In genomic region chr1:226349081-226349480, GRCh38 we compare ENCODE assay signal across 18 cellular contexts. TPM values are rescaled to one million over a fixed set of nuclear protein-coding genes. Genes with fewer than 3 reads are reported as not detected.
DNase-seq lines count a peak whose midpoint lies in the region; ATAC-seq, FAIRE-seq and TF ChIP-seq lines count a peak whose summit lies in the region.
"Had no signal": no experiment of that assay in that cellular context is flagged by ENCODE, and none has a peak within 500 bp of the region (broad histone marks: within the 10 kb centered on the region; RNA-seq: fewer than 3 reads in every experiment).

No MANE protein-coding gene starts in this region.

- H3K4me2 ChIP-seq in HepG2 (ENCODE audit: low read depth, low read length) (peak overlapping the region; percentile 53; the same call in 1 of the 2 replicates), OCI-LY1 (ENCODE audit: low read length) (peak overlapping the region; percentile 46)

- POLR2A ChIA-PET in HepG2 (lab: Yijun Ruan, JAX): no interaction called here
- POLR2A ChIA-PET in HEK293T (lab: Yijun Ruan, JAX): interaction anchor here (2.8 kb wide), 1 partner anchor 40 kb away, joined by 9 read pairs; the partner anchor contains the start of gene LIN9

- no peaks in the 10 kb centered on the region for H3K9me3 Mint-ChIP-seq in naive B cell

- H4K20me1 ChIP-seq in HepG2 (ENCODE audit: insufficient read depth, low read length) (no peaks in the 10 kb centered on the region), OCI-LY1 (ENCODE audit: insufficient read depth, low read length) (no peaks in the 10 kb centered on the region)

- H3K79me2 ChIP-seq in HepG2 (ENCODE audit: insufficient read depth, low read length) (no peaks in the 10 kb centered on the region), OCI-LY1 (ENCODE audit: insufficient read depth, low read length) (no peaks in the 10 kb centered on the region)

- H3K9me2 ChIP-seq in OCI-LY1 (ENCODE audit: low read depth, low read length): no peaks in the 10 kb centered on the region

- no peak for DNase-seq in HepG2 (ENCODE audit: low spot score)
- no peak for DNase-seq in right lobe of liver
- no peak for DNase-seq in naive B cell
- DNase-seq in sciatic nerve (ENCODE audit: low spot score): no peak
- no peak for DNase-seq in HEK293T (ENCODE audit: extremely low spot score)
- DNase-seq in mucosa of gallbladder (ENCODE audit: low spot score): no peak
- DNase-seq in activated CD4-positive, alpha-beta T cell treated with anti-CD3 and anti-CD28 coated beads, Interleukin-2, amount 50 U/mL, for 48 hours: no peak
- DNase-seq: DMS 273 treated with DMSO at 0.1 percent for 48 hours, NCI-H1105, NCI-H187 treated with DMSO at 0.1 percent for 48 hours, NCI-H446 treated with DMSO at 0.1 percent for 48 hours, NCI-H774 had no signal

- no peak for TF ChIP-seq RAD21 in HepG2 (CRISPR knock-in tag; IDR thresholded peaks at IDR 0.05)

- BruUV-seq in HepG2 (replicated peaks; lab: Mats Ljungman, UMichigan): no TSS peak

- TF ChIP-seq POLR2A in HepG2 (IDR thresholded peaks at IDR 0.05; ENCODE audit: insufficient read depth in 1 of 2, low read depth in 2 of 2, low read length in 2 of 2) (no peak), right lobe of liver (IDR thresholded peaks at IDR 0.05) (no peak)

- intact Hi-C loops in HepG2 (cut with micrococcal nuclease; ENCODE audit: unreplicated experiment): no loop called here
- intact Hi-C loops in right lobe of liver (cut with DNase I): no loop called here
- intact Hi-C loops in sciatic nerve (cut with DNase I): no loop called here

- ATAC-seq in HepG2: no peak; the same call in 1 of the 3 replicates
- ATAC-seq in right lobe of liver: no peak
- no peak for ATAC-seq in naive B cell (ENCODE audit: low read depth in 2 of 2)
- no peak for ATAC-seq in sciatic nerve

- peak overlapping the region in 3 of 8 donors; percentile 5 to 85 (median 62) for H3K4me3 Mint-ChIP-seq in naive B cell

- H3K27me3 ChIP-seq in HepG2 (ENCODE audit: control insufficient read depth in 1 of 2, insufficient read depth in 2 of 2, low read length in 2 of 2): no peaks in the 10 kb centered on the region; a peak in 1 of 5 replicates
- no peaks in the 10 kb centered on the region for H3K27me3 ChIP-seq in right lobe of liver
- no peaks in the 10 kb centered on the region for H3K27me3 ChIP-seq in OCI-LY1 (ENCODE audit: insufficient read depth, low read length)

- CTCF ChIA-PET in HepG2 (lab: Yijun Ruan, JAX; ENCODE audit: low intra/inter-chr PET ratio, low total read pairs) (no interaction called here), HEK293T (lab: Yijun Ruan, JAX) (no interaction called here)

- no peak for FAIRE-seq in HepG2 (lab: Jason Lieb, UNC)
- FAIRE-seq: H54, HTR-8/SVneo, K562 had no signal

- H3K9ac ChIP-seq in HepG2 (ENCODE audit: insufficient read depth, low read depth, low read length) (0 out of 2 replicates have a peak overlapping the region, but pooled peaks have one; percentile 11), OCI-LY1 (ENCODE audit: low read length) (peak overlapping the region; percentile 56; the same call in 1 of the 2 replicates)

- H3K4me1 Mint-ChIP-seq in naive B cell: peaks cover 17 to 40% (median 26%) of the 10 kb centered on the region in 3 donors

- H3K4me1 ChIP-seq in HepG2 (ENCODE audit: insufficient read depth, low read length): peaks cover 19% of the 10 kb centered on the region
- no peaks in the 10 kb centered on the region for H3K4me1 ChIP-seq in right lobe of liver
- H3K4me1 ChIP-seq in OCI-LY1 (ENCODE audit: insufficient read depth, low read length, severe bottlenecking): peaks cover 60% of the 10 kb centered on the region

- no peak for TF ChIP-seq EP300 in HepG2 (IDR thresholded peaks at IDR 0.05; ENCODE audit: low read depth in 2 of 2, low read length in 2 of 2)
- TF ChIP-seq EP300 in HepG2 (CRISPR knock-in tag; IDR thresholded peaks at IDR 0.05; ENCODE audit: borderline replicate concordance): no peak

- no peaks in the 10 kb centered on the region for H3F3A ChIP-seq in OCI-LY1 (ENCODE audit: insufficient read depth, low read length)

- H3K36me3 Mint-ChIP-seq in naive B cell: no peaks in the 10 kb centered on the region

- H2AFZ ChIP-seq in HepG2 (ENCODE audit: low read length) (no peak overlapping the region), OCI-LY1 (ENCODE audit: low read length) (no peak overlapping the region)

- no peak overlapping the region for H3K27ac ChIP-seq in HepG2 (ENCODE audit: extremely low read length, insufficient read depth, low read length)
- H3K27ac ChIP-seq in right lobe of liver: no peak overlapping the region
- H3K27ac ChIP-seq in OCI-LY1 (ENCODE audit: low read depth, low read length, poor library complexity, severe bottlenecking): peak overlapping the region; percentile 91
- H3K27ac ChIP-seq: C4-2B, HL-60 had no signal

- peak overlapping the region in 4 of 6 donors; percentile 63 to 86 (median 64) for H3K27ac Mint-ChIP-seq in naive B cell

- whole genome bisulfite sequencing in HepG2 (ENCODE audit: low lambda C conversion rate): 71% methylated on average over 1 of the region's 11 CpGs
- no CpG with 5 or more reads among the region's 11 CpGs for WGBS in right lobe of liver (ENCODE audit: insufficient coverage, low coverage, low lambda C conversion rate, missing lambda C conversion rate)

- TF ChIP-seq CTCF in HepG2 (CRISPR knock-in tag; IDR thresholded peaks at IDR 0.05) (no peak), right lobe of liver (IDR thresholded peaks at IDR 0.05) (no peak), OCI-LY1 (IDR thresholded peaks at IDR 0.05; ENCODE audit: low read length) (no peak)

- no peaks in the 10 kb centered on the region for H3K36me3 ChIP-seq in HepG2 (replicated peaks in 1 of 2; ENCODE audit: control insufficient read depth in 1 of 2, insufficient read depth in 2 of 2, low read length in 2 of 2)
- H3K36me3 ChIP-seq in right lobe of liver: no peaks in the 10 kb centered on the region
- H3K36me3 ChIP-seq in OCI-LY1 (ENCODE audit: insufficient read depth, low read length): no peaks in the 10 kb centered on the region

- no peaks in the 10 kb centered on the region for H3K27me3 Mint-ChIP-seq in naive B cell

- in situ Hi-C loops in HepG2 (cut with HindIII; ENCODE audit: extremely low pct_ligation_motif_present, low pct_unique_long_range_greater_than_20kb): no loop called here

- H3K9me3 ChIP-seq in HepG2 (ENCODE audit: low read length) (no peaks in the 10 kb centered on the region), right lobe of liver (no peaks in the 10 kb centered on the region), OCI-LY1 (ENCODE audit: low read length) (no peaks in the 10 kb centered on the region)

- H3K4me3 ChIP-seq in HepG2 (replicated peaks in 1 of 3; ENCODE audit: insufficient read depth in 1 of 3, low read depth in 2 of 3, low read length in 3 of 3): 0 out of 6 replicates have a peak overlapping the region, but pooled peaks of 1 of the 3 experiments have one; percentile 4
- no peak overlapping the region for H3K4me3 ChIP-seq in right lobe of liver
- H3K4me3 ChIP-seq in OCI-LY1 (ENCODE audit: low read depth, low read length, poor library complexity, severe bottlenecking): no peak overlapping the region
- H3K4me3 ChIP-seq: K562 had no signal

RNA-seq across cellular contexts. Expression of gene LIN9, which starts 40.1 kb away (rescaled TPM):
- total RNA-seq in HepG2 (2016; rRNA removed; fragmentation: Illumina TruSeq; extraction: Trizol): 10.0 and 15.8 TPM in 2 replicates
- 4.3 and 5.1 TPM in 2 replicates for total RNA-seq in HepG2 (2016; cell fraction: cytosol; rRNA removed; fragmentation: Illumina TruSeq; extraction: Trizol; ENCODE audit: low read depth)
- 9.7 and 14.6 TPM in 2 replicates for total RNA-seq in HepG2 (2016; cell fraction: insoluble cytoplasmic fraction; rRNA removed; fragmentation: Illumina TruSeq; extraction: Trizol)
- 4.7 and 5.9 TPM in 2 replicates for total RNA-seq in HepG2 (2016; cell fraction: membrane; rRNA removed; fragmentation: Illumina TruSeq; extraction: Trizol)
- 8.9 and 10.4 TPM in 2 replicates for total RNA-seq in HepG2 (2016; cell fraction: nucleus; rRNA removed; fragmentation: Illumina TruSeq; extraction: Trizol)
- polyA plus RNA-seq in HepG2 (2011; rRNA removed): 1.7 and 3.0 TPM in 2 replicates
- polyA plus RNA-seq in HepG2 (2011; cell fraction: cytosol; rRNA removed): 1.2 and 1.3 TPM in 2 replicates
- 1.2 and 1.3 TPM in 2 replicates for polyA plus RNA-seq in HepG2 (2011; cell fraction: nucleus; rRNA removed)
- polyA plus RNA-seq in HepG2 (2012): 1.7 and 2.8 TPM in 2 replicates
- polyA plus RNA-seq in HepG2 (2016; cell fraction: cytosol; fragmentation: Illumina TruSeq; extraction: Trizol; ENCODE audit: low read depth): 0.54 and 0.72 TPM in 2 replicates
- 10.2 and 11.3 TPM in 2 replicates for polyA plus RNA-seq in HepG2 (2016; cell fraction: insoluble cytoplasmic fraction; fragmentation: Illumina TruSeq; extraction: Trizol; ENCODE audit: low read depth)
- polyA plus RNA-seq in HepG2 (2016; cell fraction: membrane; fragmentation: Illumina TruSeq; extraction: Trizol; ENCODE audit: low read depth): 1.6 and 1.8 TPM in 2 replicates
- polyA plus RNA-seq in HepG2 (2016; cell fraction: nucleus; fragmentation: Illumina TruSeq; extraction: Trizol; ENCODE audit: insufficient read depth, low read depth): 9.5 and 10.3 TPM in 2 replicates
- 1.2 and 4.5 TPM in 2 replicates for polyA minus RNA-seq in HepG2 (2011; rRNA and poly(A)+ RNA removed; ENCODE audit: low replicate concordance)
- 2.0 and 2.1 TPM in 2 replicates for polyA minus RNA-seq in HepG2 (2011; cell fraction: cytosol; rRNA and poly(A)+ RNA removed)
- polyA minus RNA-seq in HepG2 (2011; cell fraction: nucleus; rRNA and poly(A)+ RNA removed): 5.2 and 7.6 TPM in 2 replicates
- 1 to 10 TPM in 2 of 6 experiments, under 1 TPM in 4; 0.46 to 1.5 (median 0.91) TPM for total RNA-seq in right lobe of liver
- 1 to 10 TPM; 2.7 to 7.0 (median 4.7) TPM for polyA plus RNA-seq in naive B cell (ENCODE audit: low read depth in 6 of 6)
- total RNA-seq in sciatic nerve: 1.8 TPM
- 1.8 TPM for total RNA-seq in mucosa of gallbladder

RNA-seq across cellular contexts. Expression of gene PARP1, which starts 58.8 kb away (rescaled TPM):
- total RNA-seq in HepG2 (2016; rRNA removed; fragmentation: Illumina TruSeq; extraction: Trizol) (85.2 and 125 TPM in 2 replicates), right lobe of liver (10 to 100 TPM; 38.2 to 74.3 (median 60.1) TPM), sciatic nerve (85.2 TPM), mucosa of gallbladder (68.0 TPM)
- 7.4 and 9.2 TPM in 2 replicates for total RNA-seq in HepG2 (2016; cell fraction: cytosol; rRNA removed; fragmentation: Illumina TruSeq; extraction: Trizol; ENCODE audit: low read depth)
- total RNA-seq in HepG2 (2016; cell fraction: insoluble cytoplasmic fraction; rRNA removed; fragmentation: Illumina TruSeq; extraction: Trizol): 84.6 and 117 TPM in 2 replicates
- 22.9 and 23.8 TPM in 2 replicates for total RNA-seq in HepG2 (2016; cell fraction: membrane; rRNA removed; fragmentation: Illumina TruSeq; extraction: Trizol)
- total RNA-seq in HepG2 (2016; cell fraction: nucleus; rRNA removed; fragmentation: Illumina TruSeq; extraction: Trizol): 52.4 and 53.9 TPM in 2 replicates
- polyA plus RNA-seq in HepG2 (2011; rRNA removed) (49.0 and 50.1 TPM in 2 replicates), naive B cell (ENCODE audit: low read depth in 6 of 6) (100 to 1,000 TPM; 156 to 250 (median 234) TPM)
- polyA plus RNA-seq in HepG2 (2011; cell fraction: cytosol; rRNA removed): 55.7 and 72.2 TPM in 2 replicates
- polyA plus RNA-seq in HepG2 (2011; cell fraction: nucleus; rRNA removed): 49.0 and 49.1 TPM in 2 replicates
- 34.7 and 47.5 TPM in 2 replicates for polyA plus RNA-seq in HepG2 (2012)
- 3.7 and 4.1 TPM in 2 replicates for polyA plus RNA-seq in HepG2 (2016; cell fraction: cytosol; fragmentation: Illumina TruSeq; extraction: Trizol; ENCODE audit: low read depth)
- polyA plus RNA-seq in HepG2 (2016; cell fraction: insoluble cytoplasmic fraction; fragmentation: Illumina TruSeq; extraction: Trizol; ENCODE audit: low read depth): 117 and 119 TPM in 2 replicates
- polyA plus RNA-seq in HepG2 (2016; cell fraction: membrane; fragmentation: Illumina TruSeq; extraction: Trizol; ENCODE audit: low read depth): 10.3 and 13.4 TPM in 2 replicates
- polyA plus RNA-seq in HepG2 (2016; cell fraction: nucleus; fragmentation: Illumina TruSeq; extraction: Trizol; ENCODE audit: insufficient read depth, low read depth): 60.9 and 64.4 TPM in 2 replicates
- polyA minus RNA-seq in HepG2 (2011; rRNA and poly(A)+ RNA removed; ENCODE audit: low replicate concordance): 101 and 222 TPM in 2 replicates
- polyA minus RNA-seq in HepG2 (2011; cell fraction: cytosol; rRNA and poly(A)+ RNA removed): 41.2 and 42.7 TPM in 2 replicates
- 46.1 and 55.0 TPM in 2 replicates for polyA minus RNA-seq in HepG2 (2011; cell fraction: nucleus; rRNA and poly(A)+ RNA removed)
